Comparison of ENCODE assay signal across 1 cellular context in genomic region chr11:71371674-71372069, GRCh38.
TF ChIP-seq lines count a peak whose summit lies in the region.

No MANE protein-coding gene starts in this region.

TF ChIP-seq in HepG2, 621 proteins besides CTCF, POLR2A, EP300 and RAD21 (continued from another document):
- no peak for TF ChIP-seq ZBTB25 (CRISPR knock-in tag; IDR thresholded peaks at IDR 0.05)
- TF ChIP-seq ZNF318 (CRISPR knock-in tag; IDR thresholded peaks at IDR 0.05), result no peak
- no peak for TF ChIP-seq PHF21A (CRISPR knock-in tag; IDR thresholded peaks at IDR 0.05)
- TF ChIP-seq SIX1 (CRISPR knock-in tag; IDR thresholded peaks at IDR 0.05; ENCODE audit: borderline replicate concordance), result no peak
- TF ChIP-seq ZNF644 (CRISPR knock-in tag; IDR thresholded peaks at IDR 0.05; ENCODE audit: low read depth), result no peak
- no peak for TF ChIP-seq ZNF18 (CRISPR knock-in tag; IDR thresholded peaks at IDR 0.05; ENCODE audit: insufficient replicate concordance)
- TF ChIP-seq ZNF138 (CRISPR knock-in tag; IDR thresholded peaks at IDR 0.05; ENCODE audit: low read depth), result no peak
